ENCODE assay signal across 8 cellular contexts in the genomic region with DNA sequence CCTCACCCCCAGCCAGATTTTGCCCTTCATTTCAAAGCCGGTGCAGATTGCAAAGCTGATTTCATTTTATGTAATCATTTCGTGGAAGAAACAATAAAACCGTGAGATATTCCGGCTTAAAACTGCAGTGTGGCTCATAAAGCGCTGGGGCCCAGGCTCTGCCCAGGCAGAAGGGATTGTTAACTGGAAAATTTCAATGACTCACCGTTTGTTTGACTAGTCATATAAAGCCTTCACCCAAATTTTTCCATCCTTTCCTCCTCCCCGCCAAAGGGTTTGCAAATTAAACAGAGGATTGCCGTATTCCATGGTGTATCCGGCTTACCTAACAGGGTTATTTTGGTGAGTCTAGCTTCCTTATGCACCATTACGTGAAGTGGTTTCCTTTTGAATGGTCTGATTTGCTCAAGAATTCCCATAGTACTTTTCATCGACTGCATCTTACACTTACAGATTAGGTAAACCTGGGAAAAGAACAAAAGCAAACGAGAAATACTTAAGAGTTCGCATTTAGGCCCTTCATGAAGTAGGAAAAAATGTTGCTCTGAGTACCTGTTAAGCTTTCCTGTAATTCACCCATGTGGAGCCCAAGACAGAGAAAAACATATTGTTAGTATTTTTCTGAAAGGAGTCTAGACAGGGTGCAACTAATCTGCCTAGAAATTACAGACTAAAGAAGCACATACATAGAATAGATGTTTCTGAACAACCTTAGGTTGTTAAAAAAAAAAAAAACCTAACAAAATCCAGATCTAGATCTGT. TPM values are rescaled to one million over a fixed set of nuclear protein-coding genes. Genes with fewer than 3 reads are reported as not detected.
DNase-seq lines count a peak whose midpoint lies in the region; ATAC-seq and TF ChIP-seq lines count a peak whose summit lies in the region.

No MANE protein-coding gene starts in this region.

- in situ Hi-C loops in astrocyte of the cerebellum (cut with HindIII; ENCODE audit: low sequenced_read_pairs): no loop called here

- H3K9me3 ChIP-seq in suprapubic skin: no peaks in the 10 kb centered on the region

- ATAC-seq in activated CD4-positive, CD25-positive, alpha-beta regulatory T cell treated with anti-CD3 and anti-CD28 coated beads, Interleukin-2, amount 50 U/mL, for 24 hours: no peak

- no peak for TF ChIP-seq EP300 in suprapubic skin (IDR thresholded peaks at IDR 0.05)

- no peaks in the 10 kb centered on the region for H3K27me3 ChIP-seq in suprapubic skin

- H3K4me3 ChIP-seq in astrocyte of the cerebellum (ENCODE audit: low read depth, low read length) (peak overlapping the region; percentile 70), suprapubic skin (peak overlapping the region; percentile 98)

- H3K27ac ChIP-seq in suprapubic skin: peak overlapping the region; percentile 97

- no peak for TF ChIP-seq POLR2A in suprapubic skin (IDR thresholded peaks at IDR 0.05)

- H3K4me1 ChIP-seq in suprapubic skin: peaks cover 32% of the 10 kb centered on the region

- WGBS in suprapubic skin: 47% methylated on average over 13 of the region's 13 CpGs

- H3K36me3 ChIP-seq in suprapubic skin: no peaks in the 10 kb centered on the region

- DNase-seq in DMS53 treated with DMSO at 0.1 percent for 48 hours (lab: John Stamatoyannopoulos, UW; ENCODE audit: unreplicated experiment): peak; percentile 78
- DNase-seq in LoVo (ENCODE audit: low spot score): peak; percentile 89
- no peak for DNase-seq in astrocyte of the cerebellum (ENCODE audit: low read depth)
- peak; percentile 77 for DNase-seq in kidney tubule cell (ENCODE audit: low spot score)
- no peak for DNase-seq in suprapubic skin (ENCODE audit: low spot score in 2 of 2)
- DNase-seq in NCI-H187 (lab: John Stamatoyannopoulos, UW): no peak
- no peak for DNase-seq in stimulated activated naive CD4-positive, alpha-beta T cell treated with Interleukin-2 at 50 U/mL for 16 hours (lab: John Stamatoyannopoulos, UW)

- TF ChIP-seq CTCF in astrocyte of the cerebellum (IDR thresholded peaks at IDR 0.05; ENCODE audit: low read depth, low read length, missing control alignments) (no peak), suprapubic skin (IDR thresholded peaks at IDR 0.05) (no peak)

RNA-seq across cellular contexts. Expression of gene GSPT1, which starts 0.9 kb away (rescaled TPM):
- total RNA-seq in suprapubic skin: 10 to 100 TPM; 52.8 to 71.1 (median 62.2) TPM

RNA-seq across cellular contexts. Expression of gene NPIPB2, which starts 25.1 kb away (rescaled TPM):
- 10 to 100 TPM; 10.4 to 59.9 (median 12.4) TPM for total RNA-seq in suprapubic skin

RNA-seq across cellular contexts. Expression of gene TNFRSF17, which starts 48.3 kb away (rescaled TPM):
- total RNA-seq in suprapubic skin: not detected

RNA-seq across cellular contexts. Expression of gene SNX29, which starts 59.8 kb away (rescaled TPM):
- total RNA-seq in suprapubic skin: 10 to 100 TPM; 19.5 to 52.9 (median 39.9) TPM

Comparison
In these comparisons a context has a peak if more than half of its experiments do, and no peak if none do; other contexts are left out.
1. DNase-seq: peak in DMS53 treated with DMSO at 0.1 percent for 48 hours (single experiment), LoVo (single experiment) and kidney tubule cell (single experiment); none in astrocyte of the cerebellum (single experiment), suprapubic skin (0 of 2), NCI-H187 (0 of 2) and stimulated activated naive CD4-positive, alpha-beta T cell treated with Interleukin-2 at 50 U/mL for 16 hours (single experiment).